1 cellular context compared by ENCODE assay signal in the genomic region with DNA sequence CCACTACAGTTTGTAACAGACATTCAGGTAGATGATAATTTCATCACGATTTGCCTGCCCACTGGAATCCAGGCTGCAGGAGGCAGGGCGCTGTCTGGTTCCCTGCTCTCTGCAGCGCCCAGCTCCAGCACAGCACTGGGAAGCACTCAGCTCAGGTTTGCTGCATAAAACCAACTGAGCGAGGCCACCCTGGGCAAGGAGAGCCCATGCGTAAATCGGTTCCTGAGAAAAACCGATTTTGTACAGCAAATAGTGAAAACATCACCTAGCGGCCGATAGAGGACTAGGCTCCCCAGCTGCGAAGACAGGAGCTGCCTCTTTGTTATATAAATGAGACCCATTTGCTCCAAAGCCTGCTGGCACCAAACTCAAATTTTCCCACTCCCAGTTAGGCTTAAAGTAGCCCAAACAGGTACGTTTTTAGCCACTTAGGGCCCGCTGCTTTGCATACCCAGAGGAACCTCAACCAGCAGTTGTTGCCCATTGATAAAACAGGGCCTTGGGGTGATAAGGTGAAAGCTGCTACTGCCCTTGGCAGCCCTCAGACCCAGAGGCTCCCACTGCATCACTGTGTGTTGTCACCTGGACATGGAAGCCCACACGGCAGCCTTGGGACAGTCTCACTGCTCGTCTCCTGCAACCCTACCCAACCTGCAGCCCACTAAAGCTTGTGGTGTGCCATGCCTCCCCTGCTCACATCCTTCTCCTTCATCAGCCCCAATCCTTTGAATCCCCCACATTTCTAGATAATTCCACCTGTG.
TF ChIP-seq lines count a peak whose summit lies in the region.

No MANE protein-coding gene starts in this region.

TF ChIP-seq in WTC11, 78 proteins besides CTCF, POLR2A, EP300 and RAD21 (continued from another document):
- TF ChIP-seq, protein P1, sequence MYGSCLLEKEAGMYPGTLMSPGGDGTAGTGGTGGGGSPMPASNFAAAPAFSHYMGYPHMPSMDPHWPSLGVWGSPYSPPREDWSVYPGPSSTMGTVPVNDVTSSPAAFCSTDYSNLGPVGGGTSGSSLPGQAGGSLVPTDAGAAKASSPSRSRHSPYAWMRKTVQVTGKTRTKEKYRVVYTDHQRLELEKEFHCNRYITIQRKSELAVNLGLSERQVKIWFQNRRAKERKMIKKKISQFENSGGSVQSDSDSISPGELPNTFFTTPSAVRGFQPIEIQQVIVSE (CRISPR knock-in tag; IDR thresholded peaks at IDR 0.05; ENCODE audit: borderline replicate concordance) = no peak
- TF ChIP-seq TP53 (CRISPR knock-in tag; IDR thresholded peaks at IDR 0.05) (no peak), GABPB1 (CRISPR knock-in tag; IDR thresholded peaks at IDR 0.05) (no peak), TEAD4 (CRISPR knock-in tag; IDR thresholded peaks at IDR 0.05) (no peak), SMAD3 (CRISPR knock-in tag; IDR thresholded peaks at IDR 0.05; ENCODE audit: borderline replicate concordance) (no peak), USF1 (CRISPR knock-in tag; IDR thresholded peaks at IDR 0.05) (no peak), FOXP1 (CRISPR knock-in tag; IDR thresholded peaks at IDR 0.05; ENCODE audit: borderline replicate concordance) (no peak), NFYB (CRISPR knock-in tag; conservative IDR thresholded peaks at IDR 0.05; ENCODE audit: low read depth) (no peak), SOX15 (CRISPR knock-in tag; IDR thresholded peaks at IDR 0.05) (no peak)
- TF ChIP-seq, protein P2, sequence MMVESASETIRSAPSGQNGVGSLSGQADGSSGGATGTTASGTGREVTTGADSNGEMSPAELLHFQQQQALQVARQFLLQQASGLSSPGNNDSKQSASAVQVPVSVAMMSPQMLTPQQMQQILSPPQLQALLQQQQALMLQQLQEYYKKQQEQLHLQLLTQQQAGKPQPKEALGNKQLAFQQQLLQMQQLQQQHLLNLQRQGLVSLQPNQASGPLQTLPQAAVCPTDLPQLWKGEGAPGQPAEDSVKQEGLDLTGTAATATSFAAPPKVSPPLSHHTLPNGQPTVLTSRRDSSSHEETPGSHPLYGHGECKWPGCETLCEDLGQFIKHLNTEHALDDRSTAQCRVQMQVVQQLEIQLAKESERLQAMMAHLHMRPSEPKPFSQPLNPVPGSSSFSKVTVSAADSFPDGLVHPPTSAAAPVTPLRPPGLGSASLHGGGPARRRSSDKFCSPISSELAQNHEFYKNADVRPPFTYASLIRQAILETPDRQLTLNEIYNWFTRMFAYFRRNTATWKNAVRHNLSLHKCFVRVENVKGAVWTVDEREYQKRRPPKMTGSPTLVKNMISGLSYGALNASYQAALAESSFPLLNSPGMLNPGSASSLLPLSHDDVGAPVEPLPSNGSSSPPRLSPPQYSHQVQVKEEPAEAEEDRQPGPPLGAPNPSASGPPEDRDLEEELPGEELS (CRISPR knock-in tag; IDR thresholded peaks at IDR 0.05) = no peak
- TF ChIP-seq, protein P3, sequence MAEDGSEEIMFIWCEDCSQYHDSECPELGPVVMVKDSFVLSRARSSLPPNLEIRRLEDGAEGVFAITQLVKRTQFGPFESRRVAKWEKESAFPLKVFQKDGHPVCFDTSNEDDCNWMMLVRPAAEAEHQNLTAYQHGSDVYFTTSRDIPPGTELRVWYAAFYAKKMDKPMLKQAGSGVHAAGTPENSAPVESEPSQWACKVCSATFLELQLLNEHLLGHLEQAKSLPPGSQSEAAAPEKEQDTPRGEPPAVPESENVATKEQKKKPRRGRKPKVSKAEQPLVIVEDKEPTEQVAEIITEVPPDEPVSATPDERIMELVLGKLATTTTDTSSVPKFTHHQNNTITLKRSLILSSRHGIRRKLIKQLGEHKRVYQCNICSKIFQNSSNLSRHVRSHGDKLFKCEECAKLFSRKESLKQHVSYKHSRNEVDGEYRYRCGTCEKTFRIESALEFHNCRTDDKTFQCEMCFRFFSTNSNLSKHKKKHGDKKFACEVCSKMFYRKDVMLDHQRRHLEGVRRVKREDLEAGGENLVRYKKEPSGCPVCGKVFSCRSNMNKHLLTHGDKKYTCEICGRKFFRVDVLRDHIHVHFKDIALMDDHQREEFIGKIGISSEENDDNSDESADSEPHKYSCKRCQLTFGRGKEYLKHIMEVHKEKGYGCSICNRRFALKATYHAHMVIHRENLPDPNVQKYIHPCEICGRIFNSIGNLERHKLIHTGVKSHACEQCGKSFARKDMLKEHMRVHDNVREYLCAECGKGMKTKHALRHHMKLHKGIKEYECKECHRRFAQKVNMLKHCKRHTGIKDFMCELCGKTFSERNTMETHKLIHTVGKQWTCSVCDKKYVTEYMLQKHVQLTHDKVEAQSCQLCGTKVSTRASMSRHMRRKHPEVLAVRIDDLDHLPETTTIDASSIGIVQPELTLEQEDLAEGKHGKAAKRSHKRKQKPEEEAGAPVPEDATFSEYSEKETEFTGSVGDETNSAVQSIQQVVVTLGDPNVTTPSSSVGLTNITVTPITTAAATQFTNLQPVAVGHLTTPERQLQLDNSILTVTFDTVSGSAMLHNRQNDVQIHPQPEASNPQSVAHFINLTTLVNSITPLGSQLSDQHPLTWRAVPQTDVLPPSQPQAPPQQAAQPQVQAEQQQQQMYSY (CRISPR knock-in tag; IDR thresholded peaks at IDR 0.05) = no peak
TF ChIP-seq in WTC11: peak in this region for 0.
